Comparison of ENCODE assay signal across 9 cellular contexts in genomic region chr20:21002486-21002885, GRCh38.
"Had no signal": no experiment of that assay in that cellular context is flagged by ENCODE, and none has a peak within 500 bp of the region (broad histone marks: within the 10 kb centered on the region; RNA-seq: fewer than 3 reads in every experiment).

No MANE protein-coding gene starts in this region.

- FAIRE-seq: H1, H54, K562 had no signal

- H3K4me2 ChIP-seq: GM23338 had no signal

- ATAC-seq: GM23338, HCT116, K562 had no signal

- H3K9me3 ChIP-seq: HAP-1 had no signal

- DNase-seq: HFFc6, IMR-90 had no signal

- H3K27ac ChIP-seq: HL-60 had no signal

- H3K36me3 ChIP-seq: HAP-1 had no signal

- H3K4me3 ChIP-seq: GM23338, HAP-1, K562 had no signal

- H3K4me1 ChIP-seq: HAP-1 had no signal

- H2AFZ ChIP-seq: GM23338 had no signal
